Comparison of ENCODE assay signal across 8 cellular contexts in the genomic region with DNA sequence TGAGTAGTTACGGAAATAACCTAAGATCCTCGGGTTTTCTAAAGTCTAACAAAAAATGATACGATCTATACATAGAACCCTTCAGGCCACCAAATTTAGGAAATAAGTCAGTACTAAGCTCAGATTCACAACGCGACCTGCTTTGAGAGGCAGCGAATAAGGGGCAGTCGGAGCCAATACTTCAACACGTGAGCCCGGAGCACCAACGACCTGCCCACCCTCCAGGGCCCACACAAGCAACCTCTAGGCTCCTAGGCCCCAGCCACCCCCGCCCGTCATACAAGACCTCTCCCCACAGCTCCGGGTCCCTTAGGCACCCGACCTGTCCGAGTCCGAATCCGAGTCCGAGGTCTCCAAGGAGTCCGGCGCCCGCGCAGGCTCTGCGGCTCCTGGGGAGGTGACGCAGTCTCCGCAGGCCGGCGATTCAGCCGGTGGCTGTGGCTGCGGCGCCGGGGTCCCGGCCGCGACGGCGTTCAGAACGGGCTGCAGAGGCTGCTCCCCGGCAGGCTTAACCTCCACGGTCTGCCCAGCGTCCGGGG. TPM values are rescaled to one million over a fixed set of nuclear protein-coding genes. Genes with fewer than 3 reads are reported as not detected.
DNase-seq lines count a peak whose midpoint lies in the region; ATAC-seq and TF ChIP-seq lines count a peak whose summit lies in the region.

No MANE protein-coding gene starts in this region.

- POLR2A ChIA-PET in AG04449 (lab: Yijun Ruan, JAX): no interaction called here

- TF ChIP-seq CTCF in AG04449 (IDR thresholded peaks at IDR 0.05; ENCODE audit: insufficient read depth, low read length, missing control alignments) (no peak), testis (IDR thresholded peaks at IDR 0.05) (no peak)

- TF ChIP-seq POLR2A in testis (IDR thresholded peaks at IDR 0.05): no peak

- no peaks in the 10 kb centered on the region for H3K9me3 ChIP-seq in testis

- DNase-seq in AG04449 (ENCODE audit: low read depth, low spot score): no peak
- peak; percentile 67 for DNase-seq in RKO (ENCODE audit: low spot score)
- DNase-seq in activated effector memory CD4-positive, alpha-beta T cell treated with Interleukin-2 at 50 U/mL for 16 hours: peak; percentile 33
- peak; percentile 29 for DNase-seq in foreskin melanocyte
- DNase-seq in nucleus accumbens (lab: John Stamatoyannopoulos, UW): peak in 38 of 56 donors; percentile 11 to 71 (median 50)
- DNase-seq in testis: peak; percentile 77

- intact Hi-C loops in testis (cut with DNase I; ENCODE audit: low total_unique reads): no loop called here

- CTCF ChIA-PET in AG04449 (lab: Yijun Ruan, JAX): interaction anchor here (1.3 kb wide), 1 partner anchor 22 kb away, joined by 4 read pairs; no protein-coding TSS in a partner anchor

- ATAC-seq in GM18861 (IDR thresholded peaks at IDR 0.05; ENCODE audit: unreplicated experiment) (peak; percentile 47), HG03097 (IDR thresholded peaks at IDR 0.05; ENCODE audit: low FRiP score, unreplicated experiment) (peak; percentile 52)

- WGBS in testis, 2 donors: 0% methylated on average over 10 to 41 of the region's 41 CpGs

- H3K27me3 ChIP-seq in testis: no peaks in the 10 kb centered on the region

- peak overlapping the region; percentile 92 to 93 for H3K27ac ChIP-seq in testis

- H3K4me1 ChIP-seq in testis: peaks cover 5% of the 10 kb centered on the region

- H3K36me3 ChIP-seq in testis (ENCODE audit: low read depth, missing control alignments): no peaks in the 10 kb centered on the region

- H3K4me3 ChIP-seq in AG04449 (ENCODE audit: low read depth, low read length) (peak overlapping the region; percentile 82), testis (peak overlapping the region; percentile 92 to 98)

RNA-seq across cellular contexts. Expression of a gene that starts 0.6 kb away (rescaled TPM):
- total RNA-seq in testis: 10 to 100 TPM; 42.3 to 46.8 TPM
- polyA plus RNA-seq in testis (ENCODE audit: insufficient read depth, low read depth, low replicate concordance): 16.3 TPM
